ENCODE assay signal across 20 cellular contexts in the genomic region with DNA sequence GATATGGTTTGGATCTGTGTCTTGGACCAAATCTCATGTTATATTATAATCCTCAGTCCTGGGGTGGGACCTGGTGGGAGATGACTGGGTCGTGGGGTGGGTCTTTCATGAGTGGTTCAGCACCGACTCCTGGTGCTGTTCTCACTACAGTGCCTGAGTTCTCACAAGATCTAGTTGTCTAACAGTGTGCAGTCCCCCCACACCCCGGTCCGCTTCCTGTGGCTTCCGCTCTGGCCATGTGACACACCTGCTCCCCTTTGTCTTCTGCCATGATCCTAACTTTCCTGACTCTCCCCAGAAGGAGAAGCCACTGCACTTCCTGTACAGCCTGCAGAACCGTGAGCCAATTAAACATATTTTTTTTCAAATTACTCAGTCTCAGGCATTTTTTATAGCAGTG.
"Had no signal": no experiment of that assay in that cellular context is flagged by ENCODE, and none has a peak within 500 bp of the region (broad histone marks: within the 10 kb centered on the region; RNA-seq: fewer than 3 reads in every experiment).

No MANE protein-coding gene starts in this region.

- DNase-seq: cortex of kidney; dorsolateral prefrontal cortex; effector memory CD4-positive, alpha-beta T cell; heart right ventricle; hypothalamus; kidney glomerular epithelial cell; mammary epithelial cell; naive thymus-derived CD4-positive, alpha-beta T cell; posterior cingulate gyrus; stimulated activated CD4-positive, alpha-beta T cell treated with anti-CD3 and anti-CD28 coated beads, Interleukin-2, amount 100 ng/mL, for 24 hours; stimulated activated CD4-positive, alpha-beta T cell treated with anti-CD3 and anti-CD28 coated beads, Interleukin-4, amount 100 ng/mL, for 4 hours; stimulated activated naive B cell treated with anti-CD40 and anti-IgM and Interleukin-4, amounts not matched to agents 10 μg/mL and 1 μg/mL and 100 μg/mL, for 72 hours; stimulated activated naive CD8-positive, alpha-beta T cell treated with anti-CD3 and anti-CD28 coated beads, Interleukin-15, amount 100 ng/mL, for 72 hours; testis had no signal

- H3K27me3 Mint-ChIP-seq: stimulated activated naive B cell treated with anti-CD40 and anti-IgM and Interleukin-4, amounts not matched to agents 10 μg/mL and 1 μg/mL and 100 μg/mL, for 72 hours had no signal

- FAIRE-seq: endometrium, islet of Langerhans had no signal

- H3K9me3 Mint-ChIP-seq: naive thymus-derived CD4-positive, alpha-beta T cell; stimulated activated naive B cell treated with anti-CD40 and anti-IgM and Interleukin-4, amounts not matched to agents 10 μg/mL and 1 μg/mL and 100 μg/mL, for 72 hours; stimulated activated naive CD8-positive, alpha-beta T cell treated with anti-CD3 and anti-CD28 coated beads, Interleukin-15, amount 100 ng/mL, for 72 hours had no signal

- H3K36me3 ChIP-seq: heart right ventricle, neutrophil, tibial nerve had no signal

- H3K4me1 ChIP-seq: heart right ventricle, testis, tibial nerve had no signal

- H3K27ac ChIP-seq: dorsolateral prefrontal cortex, heart right ventricle, neutrophil, testis, tibial nerve had no signal

- ATAC-seq: esophagus mucosa; heart right ventricle; naive thymus-derived CD4-positive, alpha-beta T cell; sciatic nerve; stimulated activated naive B cell treated with anti-CD40 and anti-IgM and Interleukin-4, amounts not matched to agents 10 μg/mL and 1 μg/mL and 100 μg/mL, for 72 hours; stimulated activated naive CD8-positive, alpha-beta T cell treated with anti-CD3 and anti-CD28 coated beads, Interleukin-15, amount 100 ng/mL, for 72 hours had no signal

- H3K36me3 Mint-ChIP-seq: naive thymus-derived CD4-positive, alpha-beta T cell; stimulated activated naive B cell treated with anti-CD40 and anti-IgM and Interleukin-4, amounts not matched to agents 10 μg/mL and 1 μg/mL and 100 μg/mL, for 72 hours had no signal

- H3K27me3 ChIP-seq: neutrophil, testis, tibial nerve had no signal

- H3K9me3 ChIP-seq: heart right ventricle, neutrophil, testis, tibial nerve had no signal

- H3K4me3 ChIP-seq: dorsolateral prefrontal cortex, heart right ventricle, testis, tibial nerve had no signal

- H3K4me3 Mint-ChIP-seq: stimulated activated naive CD8-positive, alpha-beta T cell treated with anti-CD3 and anti-CD28 coated beads, Interleukin-15, amount 100 ng/mL, for 72 hours had no signal
